ENCODE assay signal across 14 cellular contexts in the genomic region with DNA sequence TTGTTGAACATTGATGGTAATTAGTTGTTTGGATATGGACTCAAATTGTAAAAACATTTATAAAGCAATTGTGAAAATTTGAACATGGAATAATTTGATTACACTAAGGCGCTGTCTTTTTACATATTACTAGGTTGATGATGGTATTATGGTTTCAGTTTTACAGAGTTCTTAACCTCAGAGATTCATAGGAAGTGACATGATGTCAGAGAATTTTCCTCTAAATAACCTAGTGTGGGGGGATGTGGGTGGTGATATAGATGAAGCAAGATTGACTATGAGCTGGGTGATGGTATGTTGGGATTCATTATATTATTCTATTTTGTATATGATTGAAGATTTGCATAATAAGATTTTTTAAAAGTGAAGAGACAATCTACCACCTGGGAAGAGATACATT.
"Had no signal": no experiment of that assay in that cellular context is flagged by ENCODE, and none has a peak within 500 bp of the region (broad histone marks: within the 10 kb centered on the region; RNA-seq: fewer than 3 reads in every experiment).

No MANE protein-coding gene starts in this region.

- H3K4me1 ChIP-seq: colonic mucosa, esophagus muscularis mucosa, left lung, parathyroid adenoma had no signal

- H3K9me3 ChIP-seq: colonic mucosa, esophagus muscularis mucosa, left lung had no signal

- H3K36me3 Mint-ChIP-seq: naive B cell had no signal

- H2AFZ ChIP-seq: parathyroid adenoma had no signal

- H3K36me3 ChIP-seq: cardiac muscle cell, colonic mucosa, esophagus muscularis mucosa, left lung had no signal

- H3K4me3 Mint-ChIP-seq: naive B cell had no signal

- H3K9me3 Mint-ChIP-seq: naive B cell had no signal

- H3K9ac ChIP-seq: parathyroid adenoma had no signal

- H3K27me3 ChIP-seq: colonic mucosa, esophagus muscularis mucosa had no signal

- DNase-seq: activated naive CD4-positive, alpha-beta T cell treated with Interleukin-2 at 50 U/mL for 16 hours; colonic mucosa; hippocampal formation; kidney; left lung; mammary epithelial cell; naive B cell; retina; Right ventricle myocardium superior; T-helper 9 cell had no signal

- H3K4me1 Mint-ChIP-seq: naive B cell had no signal

- H3K27ac Mint-ChIP-seq: naive B cell had no signal

- FAIRE-seq: kidney had no signal

- H3K79me2 ChIP-seq: parathyroid adenoma had no signal

- ATAC-seq: left lung had no signal

- H3K4me3 ChIP-seq: cardiac muscle cell, colonic mucosa, esophagus muscularis mucosa, left lung, SK-N-MC had no signal

- H3K27ac ChIP-seq: cardiac muscle cell, colonic mucosa, esophagus muscularis mucosa, left lung, parathyroid adenoma, SK-N-MC had no signal
